ENCODE assay signal across 8 cellular contexts in genomic region chr13:36131215-36131930, GRCh38. TPM values are rescaled to one million over a fixed set of nuclear protein-coding genes. Genes with fewer than 3 reads are reported as not detected.
DNase-seq lines count a peak whose midpoint lies in the region; ATAC-seq, FAIRE-seq and TF ChIP-seq lines count a peak whose summit lies in the region.

Gene DCLK1, minus strand, starts transcription at chr13:36131382.

- TF ChIP-seq POLR2A in spleen (IDR thresholded peaks at IDR 0.05) (no peak), H54 (IDR thresholded peaks at IDR 0.05; ENCODE audit: low read depth, low read length) (no peak)

- H3K4me1 ChIP-seq in spleen: peaks cover 0 to 12% (median 0%) of the 10 kb centered on the region in 6 donors

- in situ Hi-C loops in brain microvascular endothelial cell (cut with HindIII; ENCODE audit: low pct_ligation_motif_present, low sequenced_read_pairs): no loop called here

- intact Hi-C loops in spleen (cut with DNase I; ENCODE audit: low total_unique reads): no loop called here

- H3K27ac ChIP-seq in brain microvascular endothelial cell (peak within 1 kb of the TSS; percentile 19), spleen (peak within 1 kb of the TSS in 5 of 8 donors; percentile 36 to 54 (median 41))

- FAIRE-seq in H54 (lab: Jason Lieb, UNC): no peak

- TF ChIP-seq CTCF in brain microvascular endothelial cell (IDR thresholded peaks at IDR 0.05; ENCODE audit: low read depth, low read length, missing control alignments) (no peak), spleen (IDR thresholded peaks at IDR 0.05 in 8 of 11, conservative IDR thresholded peaks at IDR 0.05 in 3 of 11) (no peak)

- WGBS in spleen, 5 donors: 9 to 20% (median 9%) methylated on average over 22 to 48 of the region's 48 CpGs

- no peak for ATAC-seq in GM19328 (IDR thresholded peaks at IDR 0.05; ENCODE audit: unreplicated experiment)

- H3K27me3 ChIP-seq in brain microvascular endothelial cell (replicated peaks): no peaks in the 10 kb centered on the region
- peaks cover 0 to 34% (median 0%) of the 10 kb centered on the region in 7 donors for H3K27me3 ChIP-seq in spleen (replicated peaks in 1 of 7)

- peak within 1 kb of the TSS; percentile 50 for H3K4me3 ChIP-seq in brain microvascular endothelial cell (ENCODE audit: low read depth, low read length)
- H3K4me3 ChIP-seq in iPS-18c (ENCODE audit: insufficient read depth, low read depth, low read length): peak within 1 kb of the TSS; percentile 50
- peak within 1 kb of the TSS; percentile 12 to 71 (median 38) for H3K4me3 ChIP-seq in spleen

- H3K9me3 ChIP-seq in iPS-18c (ENCODE audit: control insufficient read depth, insufficient read depth, low read length): no peaks in the 10 kb centered on the region
- H3K9me3 ChIP-seq in spleen: no peaks in the 10 kb centered on the region

- DNase-seq in NCI-H2107 treated with DMSO at 0.1 percent for 48 hours (lab: John Stamatoyannopoulos, UW; ENCODE audit: unreplicated experiment): peak; percentile 9
- no peak for DNase-seq in NCI-H2107 (lab: John Stamatoyannopoulos, UW)
- DNase-seq in brain microvascular endothelial cell: peak; percentile 33
- no peak for DNase-seq in spleen
- no peak for DNase-seq in NCI-H2029 treated with DMSO at 0.1 percent for 48 hours (lab: John Stamatoyannopoulos, UW)
- no peak for DNase-seq in H54 (ENCODE audit: insufficient read length, low spot score)

- H3K36me3 ChIP-seq in brain microvascular endothelial cell (replicated peaks) (no peaks in the 10 kb centered on the region), spleen (no peaks in the 10 kb centered on the region)

RNA-seq across cellular contexts. Expression of gene DCLK1, which starts in this region (rescaled TPM):
- 10 to 100 TPM in 6 of 7 donors, 1 to 10 TPM in 1; 9.3 to 22.1 (median 14.3) TPM for total RNA-seq in spleen
- polyA plus RNA-seq in spleen: 1 to 10 TPM; 2.0 to 3.4 (median 2.2) TPM

Comparison
In these comparisons a context has a peak if more than half of its experiments do, and no peak if none do; other contexts are left out.
1. DNase-seq: peak in NCI-H2107 treated with DMSO at 0.1 percent for 48 hours (single experiment) and brain microvascular endothelial cell (single experiment); none in NCI-H2107 (single experiment), spleen (single experiment), NCI-H2029 treated with DMSO at 0.1 percent for 48 hours (single experiment) and H54 (single experiment).
2. Peak in every context shown above with its lines, with median percentiles within 50 percentile points of each other: H3K4me3 ChIP-seq.